In genomic region chrX:123085311-123085940, GRCh38 we compare ENCODE assay signal across 29 cellular contexts.
DNase-seq lines count a peak whose midpoint lies in the region; ATAC-seq, FAIRE-seq and TF ChIP-seq lines count a peak whose summit lies in the region.
"Had no signal": no experiment of that assay in that cellular context is flagged by ENCODE, and none has a peak within 500 bp of the region (broad histone marks: within the 10 kb centered on the region; RNA-seq: fewer than 3 reads in every experiment).

No MANE protein-coding gene starts in this region.

- no peak overlapping the region for H2BK12ac ChIP-seq in H1 (ENCODE audit: low read depth, low read length)

- peaks cover 59% of the 10 kb centered on the region for H3K4me1 ChIP-seq in HepG2 (ENCODE audit: insufficient read depth, low read length)
- peaks cover 0 to 23% (median 5%) of the 10 kb centered on the region in 4 donors for H3K4me1 ChIP-seq in right lobe of liver
- peaks cover 0 to 2% (median 0%) of the 10 kb centered on the region in 4 experiments; a peak in 3 of 7 replicates for H3K4me1 ChIP-seq in H1 (replicated peaks in 1 of 4; ENCODE audit: control insufficient read depth in 3 of 4, insufficient read depth in 4 of 4, low read length in 3 of 4)
- H3K4me1 ChIP-seq in lung (ENCODE audit: control insufficient read depth in 2 of 2, insufficient read depth in 2 of 2, low read length in 2 of 2) = no peaks in the 10 kb centered on the region
- H3K4me1 ChIP-seq in naive thymus-derived CD4-positive, alpha-beta T cell (ENCODE audit: control insufficient read depth in 2 of 2, insufficient read depth in 2 of 2, low read length in 2 of 2) = no peaks in the 10 kb centered on the region
- H3K4me1 ChIP-seq in stomach = no peaks in the 10 kb centered on the region
- H3K4me1 ChIP-seq: psoas muscle, spleen, thyroid gland had no signal

- peak; percentile 90 for ATAC-seq in HepG2
- ATAC-seq in right lobe of liver = no peak
- peak; percentile 24 for ATAC-seq in lung (ENCODE audit: insufficient read depth, low FRiP score)
- no peak for ATAC-seq in naive thymus-derived CD4-positive, alpha-beta T cell
- ATAC-seq: esophagus mucosa, left colon, psoas muscle had no signal

- no peaks in the 10 kb centered on the region; the same call in 1 of the 2 replicates for H3K23me2 ChIP-seq in H1 (ENCODE audit: low read depth, low read length)

- H3K9me3 ChIP-seq in HepG2 (ENCODE audit: low read length) (no peaks in the 10 kb centered on the region), right lobe of liver (no peaks in the 10 kb centered on the region), H1 (ENCODE audit: insufficient read depth in 2 of 2, low read depth in 1 of 2, low read length in 1 of 2) (no peaks in the 10 kb centered on the region), lung (ENCODE audit: control insufficient read depth in 2 of 2, insufficient read depth in 1 of 2, low read length in 1 of 2) (no peaks in the 10 kb centered on the region), stomach (peaks cover 0 to 7% (median 0%) of the 10 kb centered on the region in 4 donors)
- no peaks in the 10 kb centered on the region for H3K9me3 ChIP-seq in naive thymus-derived CD4-positive, alpha-beta T cell (ENCODE audit: control insufficient read depth in 2 of 3, low read length in 3 of 3)
- H3K9me3 ChIP-seq: MG63, psoas muscle, SK-N-SH, spleen, thyroid gland had no signal

- TF ChIP-seq EP300 in HepG2 (IDR thresholded peaks at IDR 0.05; ENCODE audit: low read depth in 2 of 2, low read length in 2 of 2) (peak in 1 of 2 experiments; percentile 30; a peak in 1 of 4 replicates), HepG2 (CRISPR knock-in tag; IDR thresholded peaks at IDR 0.05; ENCODE audit: borderline replicate concordance) (no peak), H1 (IDR thresholded peaks at IDR 0.05; ENCODE audit: borderline replicate concordance in 1 of 2, low read depth in 2 of 2, low read length in 2 of 2) (no peak), stomach (IDR thresholded peaks at IDR 0.05) (no peak)

- H2AFZ ChIP-seq in HepG2 (ENCODE audit: low read length) (no peak overlapping the region), H1 (ENCODE audit: low read length) (no peak overlapping the region)

- no peaks in the 10 kb centered on the region for H3K79me1 ChIP-seq in H1 (ENCODE audit: low read depth, low read length)

- 11% methylated on average over 5 of the region's 5 CpGs for WGBS in HepG2 (ENCODE audit: low lambda C conversion rate)
- 67% methylated on average over 5 of the region's 5 CpGs for WGBS in right lobe of liver (ENCODE audit: insufficient coverage, low coverage, low lambda C conversion rate, missing lambda C conversion rate)
- 85% methylated on average over 5 of the region's 5 CpGs; no CpG with 5 or more reads in 1 of the 2 experiments for WGBS in H1 (ENCODE audit: extremely low coverage in 1 of 2, insufficient coverage in 1 of 2, insufficient read length in 1 of 2, insufficient replicate concordance in 2 of 2, low coverage in 1 of 2, low lambda C conversion rate in 2 of 2, missing lambda C conversion rate in 1 of 2), 2 experiments
- WGBS in lung, 2 donors = 72 to 88% methylated on average over 5 of the region's 5 CpGs
- 78 to 97% (median 93%) methylated on average over 5 of the region's 5 CpGs for WGBS in stomach, 5 donors

- no peak overlapping the region for H3K27ac Mint-ChIP-seq in naive thymus-derived CD4-positive, alpha-beta T cell
- H3K27ac Mint-ChIP-seq: activated naive CD8-positive, alpha-beta T cell treated with anti-CD3 and anti-CD28 coated beads, Interleukin-2, amount 10 ng/mL, durations not matched to agents 7 days and 5 days; activated T-helper 2 cell treated with anti-CD3 and anti-CD28 coated beads, Interferon-gamma antibody, Interleukin-2, Interleukin-4, amounts not matched to agents 10 μg/mL and 5 μg/mL and 100 μg/mL, durations not matched to agents 14 hours and 24 hours and 36 hours had no signal

- no peak overlapping the region for H2BK15ac ChIP-seq in H1 (ENCODE audit: low read length)

- H2BK20ac ChIP-seq in H1 (ENCODE audit: low read length) = no peak overlapping the region

- no peak overlapping the region for H2AK5ac ChIP-seq in H1 (ENCODE audit: low read depth, low read length)

- no peak overlapping the region for H2BK120ac ChIP-seq in H1 (replicated peaks; ENCODE audit: low read depth, low read length)

- FAIRE-seq in HepG2 (lab: Jason Lieb, UNC) = peak; percentile 78
- FAIRE-seq in H1 (lab: Jason Lieb, UNC) = peak; percentile 97
- FAIRE-seq: frontal cortex had no signal

- no TSS peak for BruUV-seq in HepG2 (replicated peaks; lab: Mats Ljungman, UMichigan)

- H3K9me3 Mint-ChIP-seq in naive thymus-derived CD4-positive, alpha-beta T cell = peaks cover 0 to 4% (median 0%) of the 10 kb centered on the region in 11 donors
- H3K9me3 Mint-ChIP-seq: activated naive CD8-positive, alpha-beta T cell treated with anti-CD3 and anti-CD28 coated beads, Interleukin-2, amount 10 ng/mL, durations not matched to agents 7 days and 5 days; activated T-helper 2 cell treated with anti-CD3 and anti-CD28 coated beads, Interferon-gamma antibody, Interleukin-2, Interleukin-4, amounts not matched to agents 10 μg/mL and 5 μg/mL and 100 μg/mL, durations not matched to agents 14 hours and 24 hours and 36 hours had no signal

- H4K5ac ChIP-seq in H1 (ENCODE audit: insufficient read length, low read depth, low read length) = no peak overlapping the region

- no peak overlapping the region for H3K56ac ChIP-seq in H1 (replicated peaks; ENCODE audit: insufficient read length, low read depth, low read length)

- DNase-seq in HepG2 (ENCODE audit: low spot score) = peak; percentile 75
- no peak for DNase-seq in right lobe of liver
- peak in 1 of 2 experiments; percentile 7 for DNase-seq in H1 (ENCODE audit: low read depth in 1 of 2, low spot score in 2 of 2)
- no peak for DNase-seq in lung (ENCODE audit: low spot score)
- no peak for DNase-seq in NCI-H526 treated with DMSO at 0.1 percent for 48 hours (lab: John Stamatoyannopoulos, UW)
- no peak for DNase-seq in naive thymus-derived CD4-positive, alpha-beta T cell
- no peak for DNase-seq in stimulated activated CD4-positive, alpha-beta T cell treated with anti-CD3 and anti-CD28 coated beads, Interleukin-4, amount 100 ng/mL, for 4 hours
- no peak for DNase-seq in stomach
- DNase-seq: 8988T; activated CD4-positive, alpha-beta T cell treated with anti-CD3 and anti-CD28 coated beads, Interleukin-2, amount 50 U/mL, for 4 hours; activated CD8-positive, alpha-beta memory T cell treated with anti-CD3 and anti-CD28 coated beads, Interleukin-2, amount 50 U/mL, for 48 hours; activated naive CD8-positive, alpha-beta T cell treated with anti-CD3 and anti-CD28 coated beads, Interleukin-2, amount 10 ng/mL, durations not matched to agents 7 days and 5 days; COR-L47; effector CD4-positive, alpha-beta T cell; hippocampal formation; left colon; MG63; NCI-H1417 treated with DMSO at 0.1 percent for 48 hours; NCI-H524; psoas muscle; SK-N-SH; spleen; stimulated activated CD4-positive, alpha-beta T cell treated with anti-CD3 and anti-CD28 coated beads, Interleukin-4, amount 100 ng/mL, for 1 hour; stimulated activated naive CD4-positive, alpha-beta T cell treated with Interleukin-2 at 50 U/mL for 16 hours; thyroid gland had no signal

- TF ChIP-seq RAD21 in HepG2 (CRISPR knock-in tag; IDR thresholded peaks at IDR 0.05) (no peak), H1 (IDR thresholded peaks at IDR 0.05 in 1 of 2, conservative IDR thresholded peaks at IDR 0.05 in 1 of 2; ENCODE audit: low read depth in 2 of 2, low read length in 2 of 2) (no peak)

- no peak overlapping the region for H3K18ac ChIP-seq in H1 (ENCODE audit: extremely low read depth, low read length)

- no peak overlapping the region for H3K14ac ChIP-seq in H1 (ENCODE audit: insufficient read length)

- no peaks in the 10 kb centered on the region for H3K27me3 Mint-ChIP-seq in naive thymus-derived CD4-positive, alpha-beta T cell
- H3K27me3 Mint-ChIP-seq: activated naive CD8-positive, alpha-beta T cell treated with anti-CD3 and anti-CD28 coated beads, Interleukin-2, amount 10 ng/mL, durations not matched to agents 7 days and 5 days had no signal

- H3K36me3 Mint-ChIP-seq in naive thymus-derived CD4-positive, alpha-beta T cell = no peaks in the 10 kb centered on the region
- H3K36me3 Mint-ChIP-seq: activated naive CD8-positive, alpha-beta T cell treated with anti-CD3 and anti-CD28 coated beads, Interleukin-2, amount 10 ng/mL, durations not matched to agents 7 days and 5 days had no signal

- no peak overlapping the region for H3K4me3 Mint-ChIP-seq in naive thymus-derived CD4-positive, alpha-beta T cell
- H3K4me3 Mint-ChIP-seq: activated naive CD8-positive, alpha-beta T cell treated with anti-CD3 and anti-CD28 coated beads, Interleukin-2, amount 10 ng/mL, durations not matched to agents 7 days and 5 days had no signal

- no peak overlapping the region for H2BK5ac ChIP-seq in H1 (ENCODE audit: low read depth, low read length)

- H3K79me2 ChIP-seq in HepG2 (ENCODE audit: insufficient read depth, low read length) (no peaks in the 10 kb centered on the region), H1 (ENCODE audit: control insufficient read depth in 1 of 2, insufficient read depth in 2 of 2, low read length in 2 of 2) (no peaks in the 10 kb centered on the region)

- H3K4me2 ChIP-seq in HepG2 (ENCODE audit: low read depth, low read length) (peak overlapping the region; percentile 53), H1 (ENCODE audit: insufficient read depth in 1 of 2, low read depth in 2 of 2, low read length in 2 of 2) (no peak overlapping the region)
- H3K4me2 ChIP-seq: SK-N-SH had no signal

- intact Hi-C loops in HepG2 (cut with micrococcal nuclease; ENCODE audit: unreplicated experiment) = no loop called here
- intact Hi-C loops in right lobe of liver (cut with DNase I) = no loop called here
- intact Hi-C loops in naive thymus-derived CD4-positive, alpha-beta T cell (cut with micrococcal nuclease) = no loop called here
- intact Hi-C loops in stomach (cut with DNase I; ENCODE audit: low total_unique reads) = no loop called here

- CTCF ChIA-PET in HepG2 (lab: Yijun Ruan, JAX; ENCODE audit: low intra/inter-chr PET ratio, low total read pairs) = no interaction called here
- CTCF ChIA-PET in H1 (lab: Charles Lee; ENCODE audit: partially characterized antibody) = no interaction called here
- CTCF ChIA-PET in naive thymus-derived CD4-positive, alpha-beta T cell (lab: Charles Lee) = no interaction called here

- TF ChIP-seq CTCF in HepG2 (CRISPR knock-in tag; IDR thresholded peaks at IDR 0.05) (no peak), right lobe of liver (IDR thresholded peaks at IDR 0.05) (no peak), H1 (IDR thresholded peaks at IDR 0.05; ENCODE audit: control extremely low read depth in 1 of 3, insufficient read depth in 1 of 3, low read depth in 1 of 3, low read length in 3 of 3) (no peak), lung (IDR thresholded peaks at IDR 0.05; ENCODE audit: control extremely low read depth, extremely low read depth) (no peak), stomach (IDR thresholded peaks at IDR 0.05) (no peak)

- no peak overlapping the region for H4K91ac ChIP-seq in H1 (replicated peaks; ENCODE audit: insufficient read length, low read length)

- no peak overlapping the region for H3K23ac ChIP-seq in H1 (ENCODE audit: insufficient read length)

- H3K27me3 ChIP-seq in HepG2 (ENCODE audit: control insufficient read depth in 1 of 2, insufficient read depth in 2 of 2, low read length in 2 of 2) = no peaks in the 10 kb centered on the region
- H3K27me3 ChIP-seq in right lobe of liver = no peaks in the 10 kb centered on the region
- H3K27me3 ChIP-seq in H1 (replicated peaks in 1 of 4; ENCODE audit: control insufficient read depth in 3 of 4, extremely low read depth in 1 of 4, insufficient read depth in 3 of 4, low read length in 3 of 4) = no peaks in the 10 kb centered on the region
- no peaks in the 10 kb centered on the region for H3K27me3 ChIP-seq in lung (ENCODE audit: control insufficient read depth, insufficient read depth)
- no peaks in the 10 kb centered on the region for H3K27me3 ChIP-seq in naive thymus-derived CD4-positive, alpha-beta T cell (ENCODE audit: control insufficient read depth in 2 of 2, insufficient read depth in 2 of 2, low read length in 2 of 2)
- no peaks in the 10 kb centered on the region for H3K27me3 ChIP-seq in stomach
- H3K27me3 ChIP-seq: MG63, spleen, thyroid gland had no signal

- TF ChIP-seq POLR2A in HepG2 (IDR thresholded peaks at IDR 0.05; ENCODE audit: insufficient read depth in 1 of 2, low read depth in 2 of 2, low read length in 2 of 2) (no peak), right lobe of liver (IDR thresholded peaks at IDR 0.05) (no peak), H1 (IDR thresholded peaks at IDR 0.05; ENCODE audit: control extremely low read depth in 1 of 2, low read depth in 2 of 2, low read length in 2 of 2) (no peak), stomach (IDR thresholded peaks at IDR 0.05) (no peak)

- no peak overlapping the region for H3K4ac ChIP-seq in H1 (replicated peaks; ENCODE audit: insufficient read length, low read depth, low read length)

- in situ Hi-C loops in HepG2 (cut with HindIII; ENCODE audit: extremely low pct_ligation_motif_present, low pct_unique_long_range_greater_than_20kb) = no loop called here

- H4K20me1 ChIP-seq in HepG2 (ENCODE audit: insufficient read depth, low read length) (no peaks in the 10 kb centered on the region), H1 (replicated peaks in 1 of 2; ENCODE audit: control insufficient read depth in 1 of 2, insufficient read depth in 2 of 2, low read length in 2 of 2) (no peaks in the 10 kb centered on the region)

- H3K27ac ChIP-seq in HepG2 (ENCODE audit: extremely low read length, insufficient read depth, low read length) = peak overlapping the region; percentile 55
- no peak overlapping the region for H3K27ac ChIP-seq in right lobe of liver
- no peak overlapping the region for H3K27ac ChIP-seq in H1 (ENCODE audit: low read depth, low read length)
- H3K27ac ChIP-seq in lung (ENCODE audit: low read depth in 1 of 2, low read length in 1 of 2) = no peak overlapping the region
- H3K27ac ChIP-seq in naive thymus-derived CD4-positive, alpha-beta T cell (ENCODE audit: low read depth, low read length) = no peak overlapping the region
- H3K27ac ChIP-seq in stomach = no peak overlapping the region
- H3K27ac ChIP-seq: psoas muscle, spleen, thyroid gland, VCaP had no signal

- no peak overlapping the region for H4K8ac ChIP-seq in H1 (ENCODE audit: extremely low read depth, insufficient read depth, low read length)

- H3K36me3 ChIP-seq in HepG2 (replicated peaks in 1 of 2; ENCODE audit: control insufficient read depth in 1 of 2, insufficient read depth in 2 of 2, low read length in 2 of 2) = no peaks in the 10 kb centered on the region
- no peaks in the 10 kb centered on the region for H3K36me3 ChIP-seq in right lobe of liver
- H3K36me3 ChIP-seq in H1 (ENCODE audit: control insufficient read depth in 2 of 4, insufficient read depth in 4 of 4, low read length in 3 of 4) = no peaks in the 10 kb centered on the region
- H3K36me3 ChIP-seq in lung (ENCODE audit: control insufficient read depth in 2 of 2, insufficient read depth in 2 of 2, low read length in 2 of 2) = no peaks in the 10 kb centered on the region
- H3K36me3 ChIP-seq in naive thymus-derived CD4-positive, alpha-beta T cell (ENCODE audit: control insufficient read depth in 2 of 3, insufficient read depth in 3 of 3, low read length in 3 of 3) = no peaks in the 10 kb centered on the region
- H3K36me3 ChIP-seq in stomach = no peaks in the 10 kb centered on the region
- H3K36me3 ChIP-seq: MG63, spleen, thyroid gland had no signal

- H3K4me3 ChIP-seq in HepG2 (replicated peaks in 1 of 3; ENCODE audit: insufficient read depth in 1 of 3, low read depth in 2 of 3, low read length in 3 of 3) (no peak overlapping the region; a peak in 1 of 6 replicates), right lobe of liver (no peak overlapping the region), H1 (ENCODE audit: extremely low read depth in 1 of 4, insufficient read depth in 2 of 4, low read depth in 3 of 4, low read length in 4 of 4) (no peak overlapping the region), lung (no peak overlapping the region), stomach (no peak overlapping the region)
- H3K4me3 ChIP-seq in naive thymus-derived CD4-positive, alpha-beta T cell (ENCODE audit: low read length) = no peak overlapping the region
- H3K4me3 ChIP-seq: MG63, psoas muscle, spleen, thyroid gland had no signal

- no peaks in the 10 kb centered on the region for H3K4me1 Mint-ChIP-seq in naive thymus-derived CD4-positive, alpha-beta T cell
- H3K4me1 Mint-ChIP-seq: activated naive CD8-positive, alpha-beta T cell treated with anti-CD3 and anti-CD28 coated beads, Interleukin-2, amount 10 ng/mL, durations not matched to agents 7 days and 5 days had no signal

- POLR2A ChIA-PET in HepG2 (lab: Yijun Ruan, JAX) = no interaction called here
- POLR2A ChIA-PET in H1 (lab: Charles Lee; ENCODE audit: partially characterized antibody) = no interaction called here
- POLR2A ChIA-PET in naive thymus-derived CD4-positive, alpha-beta T cell (lab: Charles Lee) = no interaction called here

- H3K9ac ChIP-seq in HepG2 (ENCODE audit: insufficient read depth, low read depth, low read length) (0 out of 2 replicates have a peak overlapping the region, but pooled peaks have one; percentile 15), H1 (replicated peaks in 1 of 4; ENCODE audit: extremely low read depth in 1 of 4, low read depth in 3 of 4, low read length in 3 of 4) (no peak overlapping the region)
- H3K9ac ChIP-seq: SK-N-SH had no signal

Comparison
In these comparisons a context has a peak if more than half of its experiments do, and no peak if none do; other contexts are left out.
1. ATAC-seq: peak in HepG2 (single experiment) and lung (single experiment); none in right lobe of liver (0 of 4) and naive thymus-derived CD4-positive, alpha-beta T cell (single experiment).
2. Of the 41 proteins assayed by ChIP-seq in both HepG2 and H1: peak only in HepG2: HDAC2; only in H1: none; in both: none; in neither: 39; mixed calls (peak in some experiments, not most) for 1.